In genomic region chr12:48903982-48904411, GRCh38 we compare ENCODE assay signal across 1 cellular context.
TF ChIP-seq lines count a peak whose summit lies in the region.

No MANE protein-coding gene starts in this region.

TF ChIP-seq in H1, 55 proteins besides CTCF, POLR2A, EP300 and RAD21 (continued from another document):
- TF ChIP-seq CBX5 (IDR thresholded peaks at IDR 0.05; ENCODE audit: low read depth, low read length) (no peak), SAP30 (IDR thresholded peaks at IDR 0.05; ENCODE audit: insufficient read depth, insufficient replicate concordance, low read length) (peak; percentile 72), BRCA1 (IDR thresholded peaks at IDR 0.05; ENCODE audit: low read depth, low read length) (no peak), SIN3A (conservative IDR thresholded peaks at IDR 0.05 in 1 of 2, IDR thresholded peaks at IDR 0.05 in 1 of 2; ENCODE audit: low read depth in 1 of 2, low read length in 2 of 2) (peak; percentile 95 to 97), RXRA (IDR thresholded peaks at IDR 0.05; ENCODE audit: insufficient read depth, low read depth, low read length) (no peak), RNF2 (IDR thresholded peaks at IDR 0.05; ENCODE audit: borderline replicate concordance, low read depth, low read length, missing control alignments, poor library complexity, severe bottlenecking) (no peak), SIRT6 (IDR thresholded peaks at IDR 0.05; ENCODE audit: low read length) (no peak), POLR2AphosphoS5 (IDR thresholded peaks at IDR 0.05; ENCODE audit: low read depth, low read length) (no peak), BCL11A (IDR thresholded peaks at IDR 0.05; ENCODE audit: low read depth in 2 of 2, low read length in 2 of 2) (no peak), TAF7 (optimal IDR thresholded peaks at IDR 0.05; ENCODE audit: borderline replicate concordance, low read depth, low read length) (no peak), SP2 (IDR thresholded peaks at IDR 0.05; ENCODE audit: low read length) (peak; percentile 91), EGR1 (IDR thresholded peaks at IDR 0.05; ENCODE audit: borderline replicate concordance, low read depth, low read length) (peak; percentile 92), HDAC6 (IDR thresholded peaks at IDR 0.05; ENCODE audit: low read depth, low read length) (no peak), HDAC2 (IDR thresholded peaks at IDR 0.05; ENCODE audit: borderline replicate concordance in 1 of 2, low read depth in 2 of 2, low read length in 2 of 2) (no peak)
- TF ChIP-seq, protein P1, sequence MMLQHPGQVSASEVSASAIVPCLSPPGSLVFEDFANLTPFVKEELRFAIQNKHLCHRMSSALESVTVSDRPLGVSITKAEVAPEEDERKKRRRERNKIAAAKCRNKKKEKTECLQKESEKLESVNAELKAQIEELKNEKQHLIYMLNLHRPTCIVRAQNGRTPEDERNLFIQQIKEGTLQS (IDR thresholded peaks at IDR 0.05; ENCODE audit: insufficient read depth, low read depth, low read length), result no peak
